ENCODE assay signal across 1 cellular context in genomic region chr17:43778337-43779144, GRCh38.
TF ChIP-seq lines count a peak whose summit lies in the region.

TSS of gene DUSP3 (minus strand) at chr17:43778977. CDS start at chr17:43778924, 53 bp downstream.

TF ChIP-seq in K562, 482 proteins besides CTCF, POLR2A, EP300 and RAD21 (continued from another document and continues in another):
- TF ChIP-seq, protein P1, sequence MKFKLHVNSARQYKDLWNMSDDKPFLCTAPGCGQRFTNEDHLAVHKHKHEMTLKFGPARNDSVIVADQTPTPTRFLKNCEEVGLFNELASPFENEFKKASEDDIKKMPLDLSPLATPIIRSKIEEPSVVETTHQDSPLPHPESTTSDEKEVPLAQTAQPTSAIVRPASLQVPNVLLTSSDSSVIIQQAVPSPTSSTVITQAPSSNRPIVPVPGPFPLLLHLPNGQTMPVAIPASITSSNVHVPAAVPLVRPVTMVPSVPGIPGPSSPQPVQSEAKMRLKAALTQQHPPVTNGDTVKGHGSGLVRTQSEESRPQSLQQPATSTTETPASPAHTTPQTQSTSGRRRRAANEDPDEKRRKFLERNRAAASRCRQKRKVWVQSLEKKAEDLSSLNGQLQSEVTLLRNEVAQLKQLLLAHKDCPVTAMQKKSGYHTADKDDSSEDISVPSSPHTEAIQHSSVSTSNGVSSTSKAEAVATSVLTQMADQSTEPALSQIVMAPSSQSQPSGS (CRISPR knock-in tag; IDR thresholded peaks at IDR 0.05) = peak; percentile 56; the same call in 1 of the 2 replicates
- TF ChIP-seq ZSCAN29 (IDR thresholded peaks at IDR 0.05) (peak; percentile 36; the same call in 1 of the 2 replicates), SETDB1 (IDR thresholded peaks at IDR 0.05; ENCODE audit: low read length) (no peak), TEAD2 (tag; IDR thresholded peaks at IDR 0.05) (0 out of 2 replicates have a peak, but pooled peaks have one; percentile 49), ZNF511 (CRISPR knock-in tag; IDR thresholded peaks at IDR 0.05) (peak; percentile 52; the same call in 1 of the 2 replicates), DEAF1 (CRISPR knock-in tag; IDR thresholded peaks at IDR 0.05) (no peak), ZFP30 (CRISPR knock-in tag; IDR thresholded peaks at IDR 0.05; ENCODE audit: borderline replicate concordance) (no peak), NFATC3 (IDR thresholded peaks at IDR 0.05) (peak; percentile 87; the same call in 1 of the 2 replicates), ZBTB8A (IDR thresholded peaks at IDR 0.05; ENCODE audit: partially characterized antibody) (no peak), SIN3A (IDR thresholded peaks at IDR 0.05; ENCODE audit: borderline replicate concordance in 2 of 2, control insufficient read depth in 1 of 2, low read depth in 2 of 2, low read length in 2 of 2) (peak; percentile 67 to 87; a peak in 1 of 4 replicates), NR2C2 (CRISPR knock-in tag; IDR thresholded peaks at IDR 0.05) (no peak), NR2C2 (tag; IDR thresholded peaks at IDR 0.05) (peak; percentile 90), NR4A1 (CRISPR knock-in tag; IDR thresholded peaks at IDR 0.05) (no peak), NR4A1 (tag; IDR thresholded peaks at IDR 0.05) (no peak), NFE2L1 (tag; IDR thresholded peaks at IDR 0.05; ENCODE audit: borderline replicate concordance, low read depth) (no peak), FOXP1 (CRISPR knock-in tag; IDR thresholded peaks at IDR 0.05) (no peak), MEIS2 (IDR thresholded peaks at IDR 0.05; ENCODE audit: partially characterized antibody) (no peak), BRD9 (IDR thresholded peaks at IDR 0.05; ENCODE audit: low read depth, partially characterized antibody) (no peak), MYC (IDR thresholded peaks at IDR 0.05; ENCODE audit: low read depth, low read length) (peak; percentile 65), MYC (CRISPR knock-in tag; IDR thresholded peaks at IDR 0.05; ENCODE audit: borderline replicate concordance, low read depth) (no peak), SAP30 (IDR thresholded peaks at IDR 0.05; ENCODE audit: borderline replicate concordance, insufficient read depth, low read depth, low read length, poor library complexity, severe bottlenecking) (peak; percentile 49), PTBP1 (IDR thresholded peaks at IDR 0.05; ENCODE audit: low read depth, low read length) (no peak), RBM25 (IDR thresholded peaks at IDR 0.05; ENCODE audit: low read depth, low read length, severe bottlenecking) (peak; percentile 52), THAP7 (CRISPR knock-in tag; IDR thresholded peaks at IDR 0.05) (peak; percentile 80; the same call in 1 of the 2 replicates), NCOA4 (IDR thresholded peaks at IDR 0.05; ENCODE audit: partially characterized antibody) (no peak), ZNF707 (CRISPR knock-in tag; conservative IDR thresholded peaks at IDR 0.05) (no peak), FOXM1 (IDR thresholded peaks at IDR 0.05; ENCODE audit: low read depth) (no peak), FOXM1 (CRISPR knock-in tag; IDR thresholded peaks at IDR 0.05; ENCODE audit: low read depth) (0 out of 2 replicates have a peak, but pooled peaks have one; percentile 45), PHF20 (IDR thresholded peaks at IDR 0.05; ENCODE audit: partially characterized antibody) (peak; percentile 37), CHD1 (IDR thresholded peaks at IDR 0.05; ENCODE audit: low read length) (no peak), CBFA2T3 (IDR thresholded peaks at IDR 0.05) (no peak), POLR3A (IDR thresholded peaks at IDR 0.05; ENCODE audit: borderline replicate concordance, extremely low read depth, insufficient read depth, insufficient read length) (no peak), TEAD1 (CRISPR knock-in tag; IDR thresholded peaks at IDR 0.05) (peak; percentile 68 to 97), KLF6 (CRISPR knock-in tag; IDR thresholded peaks at IDR 0.05; ENCODE audit: borderline replicate concordance) (no peak), ZNF445 (CRISPR knock-in tag; IDR thresholded peaks at IDR 0.05; ENCODE audit: low read depth) (no peak), GMEB1 (CRISPR knock-in tag; IDR thresholded peaks at IDR 0.05) (peak; percentile 60), HEY1 (CRISPR knock-in tag; IDR thresholded peaks at IDR 0.05; ENCODE audit: borderline replicate concordance) (no peak), ZNF232 (CRISPR knock-in tag; IDR thresholded peaks at IDR 0.05) (no peak), CBX1 (IDR thresholded peaks at IDR 0.05; ENCODE audit: low read depth) (peak; percentile 65; the same call in 1 of the 2 replicates), TAF15 (IDR thresholded peaks at IDR 0.05; ENCODE audit: low read depth, low read length) (no peak), RBM34 (IDR thresholded peaks at IDR 0.05; ENCODE audit: borderline replicate concordance, insufficient read depth, low read length) (no peak), POLR2G (IDR thresholded peaks at IDR 0.05; ENCODE audit: low read depth, low read length) (peak; percentile 93), RBBP5 (IDR thresholded peaks at IDR 0.05; ENCODE audit: borderline replicate concordance, insufficient read depth, low read length, poor library complexity, severe bottlenecking) (peak; percentile 84), ZNF766 (CRISPR knock-in tag; conservative IDR thresholded peaks at IDR 0.05) (no peak), BCL6 (CRISPR knock-in tag; IDR thresholded peaks at IDR 0.05) (no peak), SPI1 (IDR thresholded peaks at IDR 0.05; ENCODE audit: borderline replicate concordance, low read depth, low read length) (no peak), SNIP1 (IDR thresholded peaks at IDR 0.05; ENCODE audit: low read depth) (peak; percentile 75; the same call in 1 of the 2 replicates), CBX8 (IDR thresholded peaks at IDR 0.05; ENCODE audit: borderline replicate concordance, extremely low read depth, low read depth, low read length, poor library complexity, severe bottlenecking) (no peak), PML (IDR thresholded peaks at IDR 0.05; ENCODE audit: low read length) (peak; percentile 38; the same call in 1 of the 2 replicates), ATF7 (IDR thresholded peaks at IDR 0.05) (peak; percentile 96)
- TF ChIP-seq, protein P2, sequence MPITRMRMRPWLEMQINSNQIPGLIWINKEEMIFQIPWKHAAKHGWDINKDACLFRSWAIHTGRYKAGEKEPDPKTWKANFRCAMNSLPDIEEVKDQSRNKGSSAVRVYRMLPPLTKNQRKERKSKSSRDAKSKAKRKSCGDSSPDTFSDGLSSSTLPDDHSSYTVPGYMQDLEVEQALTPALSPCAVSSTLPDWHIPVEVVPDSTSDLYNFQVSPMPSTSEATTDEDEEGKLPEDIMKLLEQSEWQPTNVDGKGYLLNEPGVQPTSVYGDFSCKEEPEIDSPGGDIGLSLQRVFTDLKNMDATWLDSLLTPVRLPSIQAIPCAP (CRISPR knock-in tag; IDR thresholded peaks at IDR 0.05; ENCODE audit: borderline replicate concordance) = no peak
- TF ChIP-seq, protein P3, sequence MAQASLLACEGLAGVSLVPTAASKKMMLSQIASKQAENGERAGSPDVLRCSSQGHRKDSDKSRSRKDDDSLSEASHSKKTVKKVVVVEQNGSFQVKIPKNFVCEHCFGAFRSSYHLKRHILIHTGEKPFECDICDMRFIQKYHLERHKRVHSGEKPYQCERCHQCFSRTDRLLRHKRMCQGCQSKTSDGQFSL (CRISPR knock-in tag; IDR thresholded peaks at IDR 0.05) = no peak
- TF ChIP-seq, protein P3 (tag; IDR thresholded peaks at IDR 0.05) = no peak
- TF ChIP-seq, protein P4, sequence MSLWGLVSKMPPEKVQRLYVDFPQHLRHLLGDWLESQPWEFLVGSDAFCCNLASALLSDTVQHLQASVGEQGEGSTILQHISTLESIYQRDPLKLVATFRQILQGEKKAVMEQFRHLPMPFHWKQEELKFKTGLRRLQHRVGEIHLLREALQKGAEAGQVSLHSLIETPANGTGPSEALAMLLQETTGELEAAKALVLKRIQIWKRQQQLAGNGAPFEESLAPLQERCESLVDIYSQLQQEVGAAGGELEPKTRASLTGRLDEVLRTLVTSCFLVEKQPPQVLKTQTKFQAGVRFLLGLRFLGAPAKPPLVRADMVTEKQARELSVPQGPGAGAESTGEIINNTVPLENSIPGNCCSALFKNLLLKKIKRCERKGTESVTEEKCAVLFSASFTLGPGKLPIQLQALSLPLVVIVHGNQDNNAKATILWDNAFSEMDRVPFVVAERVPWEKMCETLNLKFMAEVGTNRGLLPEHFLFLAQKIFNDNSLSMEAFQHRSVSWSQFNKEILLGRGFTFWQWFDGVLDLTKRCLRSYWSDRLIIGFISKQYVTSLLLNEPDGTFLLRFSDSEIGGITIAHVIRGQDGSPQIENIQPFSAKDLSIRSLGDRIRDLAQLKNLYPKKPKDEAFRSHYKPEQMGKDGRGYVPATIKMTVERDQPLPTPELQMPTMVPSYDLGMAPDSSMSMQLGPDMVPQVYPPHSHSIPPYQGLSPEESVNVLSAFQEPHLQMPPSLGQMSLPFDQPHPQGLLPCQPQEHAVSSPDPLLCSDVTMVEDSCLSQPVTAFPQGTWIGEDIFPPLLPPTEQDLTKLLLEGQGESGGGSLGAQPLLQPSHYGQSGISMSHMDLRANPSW (CRISPR knock-in tag; IDR thresholded peaks at IDR 0.05) = 0 out of 2 replicates have a peak, but pooled peaks have one; percentile 49
- TF ChIP-seq, protein P5, sequence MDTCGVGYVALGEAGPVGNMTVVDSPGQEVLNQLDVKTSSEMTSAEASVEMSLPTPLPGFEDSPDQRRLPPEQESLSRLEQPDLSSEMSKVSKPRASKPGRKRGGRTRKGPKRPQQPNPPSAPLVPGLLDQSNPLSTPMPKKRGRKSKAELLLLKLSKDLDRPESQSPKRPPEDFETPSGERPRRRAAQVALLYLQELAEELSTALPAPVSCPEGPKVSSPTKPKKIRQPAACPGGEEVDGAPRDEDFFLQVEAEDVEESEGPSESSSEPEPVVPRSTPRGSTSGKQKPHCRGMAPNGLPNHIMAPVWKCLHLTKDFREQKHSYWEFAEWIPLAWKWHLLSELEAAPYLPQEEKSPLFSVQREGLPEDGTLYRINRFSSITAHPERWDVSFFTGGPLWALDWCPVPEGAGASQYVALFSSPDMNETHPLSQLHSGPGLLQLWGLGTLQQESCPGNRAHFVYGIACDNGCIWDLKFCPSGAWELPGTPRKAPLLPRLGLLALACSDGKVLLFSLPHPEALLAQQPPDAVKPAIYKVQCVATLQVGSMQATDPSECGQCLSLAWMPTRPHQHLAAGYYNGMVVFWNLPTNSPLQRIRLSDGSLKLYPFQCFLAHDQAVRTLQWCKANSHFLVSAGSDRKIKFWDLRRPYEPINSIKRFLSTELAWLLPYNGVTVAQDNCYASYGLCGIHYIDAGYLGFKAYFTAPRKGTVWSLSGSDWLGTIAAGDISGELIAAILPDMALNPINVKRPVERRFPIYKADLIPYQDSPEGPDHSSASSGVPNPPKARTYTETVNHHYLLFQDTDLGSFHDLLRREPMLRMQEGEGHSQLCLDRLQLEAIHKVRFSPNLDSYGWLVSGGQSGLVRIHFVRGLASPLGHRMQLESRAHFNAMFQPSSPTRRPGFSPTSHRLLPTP (IDR thresholded peaks at IDR 0.05; ENCODE audit: borderline replicate concordance, extremely low read depth, insufficient read length) = no peak
